ENCODE assay signal across 16 cellular contexts in genomic region chr1:76012341-76013208, GRCh38.
"Had no signal": no experiment of that assay in that cellular context is flagged by ENCODE, and none has a peak within 500 bp of the region (broad histone marks: within the 10 kb centered on the region; RNA-seq: fewer than 3 reads in every experiment).

No MANE protein-coding gene starts in this region.

- H3K36me3 Mint-ChIP-seq: stimulated activated effector memory CD8-positive, alpha-beta T cell treated with anti-CD3 and anti-CD28 coated beads, Interleukin-12 subunit alpha, Interleukin-12 subunit beta, amount 100 ng/mL, for 72 hours had no signal

- H3K9me3 ChIP-seq: body of pancreas, colonic mucosa, esophagus muscularis mucosa, tibial nerve, vagina had no signal

- H3K4me3 Mint-ChIP-seq: activated T-helper 17 cell treated with anti-CD3 and anti-CD28 coated beads, Interleukin-2, amount 50 U/mL, for 72 hours; stimulated activated effector memory CD8-positive, alpha-beta T cell treated with anti-CD3 and anti-CD28 coated beads, Interleukin-12 subunit alpha, Interleukin-12 subunit beta, amount 100 ng/mL, for 72 hours had no signal

- H3K9me3 Mint-ChIP-seq: activated T-helper 17 cell treated with anti-CD3 and anti-CD28 coated beads, Interleukin-2, amount 50 U/mL, for 72 hours; stimulated activated effector memory CD8-positive, alpha-beta T cell treated with anti-CD3 and anti-CD28 coated beads, Interleukin-12 subunit alpha, Interleukin-12 subunit beta, amount 100 ng/mL, for 72 hours had no signal

- DNase-seq: activated CD4-positive, CD25-positive, alpha-beta regulatory T cell treated with anti-CD3 and anti-CD28 coated beads, Interleukin-2, amount 50 U/mL, for 72 hours; activated naive CD4-positive, alpha-beta T cell treated with Interleukin-2 at 50 U/mL for 16 hours; activated T-cell treated with anti-CD3 and anti-CD28 coated beads for 4 hours; body of pancreas; caudate nucleus; colonic mucosa; foreskin fibroblast; hypothalamus; kidney; T-helper 9 cell had no signal

- ATAC-seq: activated T-helper 17 cell treated with anti-CD3 and anti-CD28 coated beads, Interleukin-2, amount 50 U/mL, for 72 hours; body of pancreas; stimulated activated effector memory CD8-positive, alpha-beta T cell treated with anti-CD3 and anti-CD28 coated beads, Interleukin-12 subunit alpha, Interleukin-12 subunit beta, amount 100 ng/mL, for 72 hours had no signal

- H3K4me3 ChIP-seq: body of pancreas, colonic mucosa, esophagus muscularis mucosa, tibial nerve, vagina had no signal

- H3K79me2 ChIP-seq: parathyroid adenoma had no signal

- H3K36me3 ChIP-seq: colonic mucosa, esophagus muscularis mucosa, tibial nerve, vagina had no signal

- H2AFZ ChIP-seq: parathyroid adenoma had no signal

- H3K4me1 Mint-ChIP-seq: activated T-helper 17 cell treated with anti-CD3 and anti-CD28 coated beads, Interleukin-2, amount 50 U/mL, for 72 hours; stimulated activated effector memory CD8-positive, alpha-beta T cell treated with anti-CD3 and anti-CD28 coated beads, Interleukin-12 subunit alpha, Interleukin-12 subunit beta, amount 100 ng/mL, for 72 hours had no signal

- H3K27me3 ChIP-seq: body of pancreas, colonic mucosa, esophagus muscularis mucosa, tibial nerve, vagina had no signal

- H3K4me1 ChIP-seq: body of pancreas, colonic mucosa, esophagus muscularis mucosa, parathyroid adenoma, tibial nerve, vagina had no signal

- H3K27ac ChIP-seq: body of pancreas, colonic mucosa, esophagus muscularis mucosa, parathyroid adenoma, tibial nerve, vagina had no signal

- H3K9ac ChIP-seq: parathyroid adenoma had no signal

- H3K27ac Mint-ChIP-seq: activated T-helper 17 cell treated with anti-CD3 and anti-CD28 coated beads, Interleukin-2, amount 50 U/mL, for 72 hours; stimulated activated effector memory CD8-positive, alpha-beta T cell treated with anti-CD3 and anti-CD28 coated beads, Interleukin-12 subunit alpha, Interleukin-12 subunit beta, amount 100 ng/mL, for 72 hours had no signal
